ENCODE assay signal across 14 cellular contexts in the genomic region with DNA sequence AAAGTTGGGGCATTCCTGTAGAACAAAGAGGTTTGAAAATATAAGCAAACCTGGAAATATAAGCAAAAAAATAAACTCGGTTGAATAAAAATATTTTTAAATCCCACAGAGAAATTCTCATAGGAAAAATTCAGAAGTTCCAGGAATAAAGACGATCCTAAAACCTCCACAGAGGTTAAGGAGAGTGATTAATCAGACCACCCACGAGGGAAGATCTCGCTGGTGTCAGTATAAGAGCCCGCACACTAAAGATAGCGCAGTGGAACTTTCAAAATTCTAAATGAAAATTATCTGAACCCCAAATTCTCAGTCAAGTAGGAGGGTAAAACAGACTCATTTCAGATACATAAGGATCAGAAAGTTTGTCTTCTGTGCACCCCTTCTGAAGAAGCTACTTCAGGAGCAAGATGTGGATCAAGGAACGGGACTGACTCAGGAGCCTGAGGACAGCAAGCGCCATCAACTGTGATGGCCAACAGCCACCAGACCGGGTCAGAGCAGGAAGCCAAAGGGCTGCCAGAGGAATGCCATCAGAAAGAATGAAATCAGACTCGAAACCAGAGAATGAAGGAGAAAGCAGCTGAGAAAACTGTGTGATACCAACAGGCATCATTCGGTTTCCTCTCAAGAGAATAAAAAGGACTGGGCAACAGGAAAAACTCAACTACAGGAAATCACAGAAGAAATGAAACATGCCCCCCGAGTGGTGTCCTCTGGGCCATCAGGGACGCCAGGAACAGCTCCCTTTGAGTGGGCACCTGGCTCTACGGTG.
DNase-seq lines count a peak whose midpoint lies in the region; ATAC-seq and TF ChIP-seq lines count a peak whose summit lies in the region.
"Had no signal": no experiment of that assay in that cellular context is flagged by ENCODE, and none has a peak within 500 bp of the region (broad histone marks: within the 10 kb centered on the region; RNA-seq: fewer than 3 reads in every experiment).

No MANE protein-coding gene starts in this region.

- no peaks in the 10 kb centered on the region for H3K27me3 ChIP-seq in lower lobe of right lung (ENCODE audit: low read depth)
- H3K27me3 ChIP-seq: breast epithelium had no signal

- CTCF ChIA-PET in OCI-LY7 (lab: Charles Lee; ENCODE audit: unreplicated experiment): interaction anchor here (1.0 kb wide), 1 partner anchor 21 kb away, joined by 7 read pairs; no protein-coding TSS in a partner anchor

- peaks cover 99% of the 10 kb centered on the region for H3K79me2 ChIP-seq in OCI-LY7 (ENCODE audit: insufficient read depth, low read depth, low read length)

- intact Hi-C loops in OCI-LY7 (cut with micrococcal nuclease; ENCODE audit: unreplicated experiment): loop anchor here (2.0 kb wide), 2 partner anchors 22 to 60 kb away; no protein-coding TSS in a partner anchor
- intact Hi-C loops in lower lobe of right lung (cut with DNase I): no loop called here

- H4K20me1 ChIP-seq in OCI-LY7 (ENCODE audit: insufficient read depth, low read length): no peaks in the 10 kb centered on the region; the same call in 1 of the 2 replicates

- no peaks in the 10 kb centered on the region for H3K9me3 ChIP-seq in OCI-LY7 (ENCODE audit: low read length)
- no peaks in the 10 kb centered on the region for H3K9me3 ChIP-seq in lower lobe of right lung
- H3K9me3 ChIP-seq: breast epithelium had no signal

- peak overlapping the region; percentile 49 for H3K27ac Mint-ChIP-seq in T-helper 1 cell treated with Interleukin-12 subunit alpha and Interleukin-12 subunit beta and Interleukin-4 antibody, amounts not matched to agents 30 μg/mL and 1 μg/mL, for 36 hours
- H3K27ac Mint-ChIP-seq in stimulated activated memory B cell treated with anti-CD40 and anti-IgM and Interleukin-4, amounts not matched to agents 10 μg/mL and 1 μg/mL and 100 μg/mL, for 72 hours: peak overlapping the region; percentile 87

- H3K4me3 ChIP-seq in OCI-LY7 (ENCODE audit: low read depth, low read length, poor library complexity, severe bottlenecking): peak overlapping the region; percentile 62
- no peak overlapping the region for H3K4me3 ChIP-seq in lower lobe of right lung
- H3K4me3 ChIP-seq in coronary artery: no peak overlapping the region
- H3K4me3 ChIP-seq: breast epithelium had no signal

- peaks cover 71% of the 10 kb centered on the region for H3K4me1 Mint-ChIP-seq in T-helper 1 cell treated with Interleukin-12 subunit alpha and Interleukin-12 subunit beta and Interleukin-4 antibody, amounts not matched to agents 30 μg/mL and 1 μg/mL, for 36 hours (ENCODE audit: low read depth)
- H3K4me1 Mint-ChIP-seq in stimulated activated memory B cell treated with anti-CD40 and anti-IgM and Interleukin-4, amounts not matched to agents 10 μg/mL and 1 μg/mL and 100 μg/mL, for 72 hours: peaks cover 84% of the 10 kb centered on the region

- BruUV-seq in OCI-LY7 (replicated peaks; lab: Mats Ljungman, UMichigan): no TSS peak

- DNase-seq in T-helper 1 cell (no peak), OCI-LY7 (ENCODE audit: low spot score) (peak; percentile 58), dermis blood vessel endothelial cell (peak; percentile 59), GM19240 (ENCODE audit: insufficient read length, low spot score) (no peak), lower lobe of right lung (no peak), coronary artery (ENCODE audit: low spot score) (no peak)
- DNase-seq: activated CD4-positive, CD25-positive, alpha-beta regulatory T cell treated with anti-CD3 and anti-CD28 coated beads, Interleukin-2, amount 50 U/mL, for 72 hours; EL; NCI-H1105 treated with DMSO at 0.1 percent for 48 hours; OCI-M1 had no signal

- peaks cover 17% of the 10 kb centered on the region for H3K36me3 Mint-ChIP-seq in T-helper 1 cell treated with Interleukin-12 subunit alpha and Interleukin-12 subunit beta and Interleukin-4 antibody, amounts not matched to agents 30 μg/mL and 1 μg/mL, for 36 hours (ENCODE audit: low read depth)
- H3K36me3 Mint-ChIP-seq in stimulated activated memory B cell treated with anti-CD40 and anti-IgM and Interleukin-4, amounts not matched to agents 10 μg/mL and 1 μg/mL and 100 μg/mL, for 72 hours: peaks cover 45% of the 10 kb centered on the region

- peak overlapping the region; percentile 2; the same call in 1 of the 2 replicates for H2AFZ ChIP-seq in OCI-LY7 (ENCODE audit: low read length)

- H3K27ac ChIP-seq in OCI-LY7 (ENCODE audit: low read depth, low read length, poor library complexity, severe bottlenecking) (peak overlapping the region; percentile 88), lower lobe of right lung (no peak overlapping the region), coronary artery (no peak overlapping the region)
- H3K27ac ChIP-seq: 22Rv1 had no signal

- H3K9me2 ChIP-seq in OCI-LY7 (ENCODE audit: insufficient read depth, low read length): no peaks in the 10 kb centered on the region

- POLR2A ChIA-PET in OCI-LY7 (lab: Charles Lee): interaction anchor here (0.5 to 7.1 kb wide), 6 partner anchors 11 to 1109 kb away, joined by 3 to 127 read pairs (median 4); no protein-coding TSS in a partner anchor

- H3K4me2 ChIP-seq in OCI-LY7 (ENCODE audit: low read length): peak overlapping the region; percentile 89

- no peak for ATAC-seq in stimulated activated memory B cell treated with anti-CD40 and anti-IgM and Interleukin-4, amounts not matched to agents 10 μg/mL and 1 μg/mL and 100 μg/mL, for 72 hours
- ATAC-seq in lower lobe of right lung: no peak

- peaks cover 94% of the 10 kb centered on the region for H3K4me1 ChIP-seq in OCI-LY7 (ENCODE audit: insufficient read depth, low read length, poor library complexity, severe bottlenecking)
- peaks cover 80% of the 10 kb centered on the region for H3K4me1 ChIP-seq in lower lobe of right lung

- TF ChIP-seq CTCF in OCI-LY7 (conservative IDR thresholded peaks at IDR 0.05; ENCODE audit: low read length) (no peak), lower lobe of right lung (IDR thresholded peaks at IDR 0.05) (no peak), coronary artery (IDR thresholded peaks at IDR 0.05) (no peak)

- peak overlapping the region; percentile 63 for H3K4me3 Mint-ChIP-seq in T-helper 1 cell treated with Interleukin-12 subunit alpha and Interleukin-12 subunit beta and Interleukin-4 antibody, amounts not matched to agents 30 μg/mL and 1 μg/mL, for 36 hours
- peak overlapping the region; percentile 73 for H3K4me3 Mint-ChIP-seq in stimulated activated memory B cell treated with anti-CD40 and anti-IgM and Interleukin-4, amounts not matched to agents 10 μg/mL and 1 μg/mL and 100 μg/mL, for 72 hours

- no peaks in the 10 kb centered on the region for H3K27me3 Mint-ChIP-seq in T-helper 1 cell treated with Interleukin-12 subunit alpha and Interleukin-12 subunit beta and Interleukin-4 antibody, amounts not matched to agents 30 μg/mL and 1 μg/mL, for 36 hours (ENCODE audit: low read depth)
- H3K27me3 Mint-ChIP-seq in stimulated activated memory B cell treated with anti-CD40 and anti-IgM and Interleukin-4, amounts not matched to agents 10 μg/mL and 1 μg/mL and 100 μg/mL, for 72 hours: no peaks in the 10 kb centered on the region

- H3K9me3 Mint-ChIP-seq in T-helper 1 cell treated with Interleukin-12 subunit alpha and Interleukin-12 subunit beta and Interleukin-4 antibody, amounts not matched to agents 30 μg/mL and 1 μg/mL, for 36 hours: no peaks in the 10 kb centered on the region
- no peaks in the 10 kb centered on the region for H3K9me3 Mint-ChIP-seq in stimulated activated memory B cell treated with anti-CD40 and anti-IgM and Interleukin-4, amounts not matched to agents 10 μg/mL and 1 μg/mL and 100 μg/mL, for 72 hours

- H3K36me3 ChIP-seq in OCI-LY7 (ENCODE audit: insufficient read depth, low read length): peaks cover 6% of the 10 kb centered on the region; the same call in 1 of the 2 replicates
- no peaks in the 10 kb centered on the region for H3K36me3 ChIP-seq in lower lobe of right lung
- H3K36me3 ChIP-seq: breast epithelium had no signal

Comparison
In these comparisons a context has a peak if more than half of its experiments do, and no peak if none do; other contexts are left out.
1. DNase-seq: peak in OCI-LY7 (single experiment) and dermis blood vessel endothelial cell (single experiment); none in T-helper 1 cell (0 of 5), GM19240 (single experiment), lower lobe of right lung (single experiment) and coronary artery (single experiment).